ENCODE assay signal across 2 cellular contexts in the genomic region with DNA sequence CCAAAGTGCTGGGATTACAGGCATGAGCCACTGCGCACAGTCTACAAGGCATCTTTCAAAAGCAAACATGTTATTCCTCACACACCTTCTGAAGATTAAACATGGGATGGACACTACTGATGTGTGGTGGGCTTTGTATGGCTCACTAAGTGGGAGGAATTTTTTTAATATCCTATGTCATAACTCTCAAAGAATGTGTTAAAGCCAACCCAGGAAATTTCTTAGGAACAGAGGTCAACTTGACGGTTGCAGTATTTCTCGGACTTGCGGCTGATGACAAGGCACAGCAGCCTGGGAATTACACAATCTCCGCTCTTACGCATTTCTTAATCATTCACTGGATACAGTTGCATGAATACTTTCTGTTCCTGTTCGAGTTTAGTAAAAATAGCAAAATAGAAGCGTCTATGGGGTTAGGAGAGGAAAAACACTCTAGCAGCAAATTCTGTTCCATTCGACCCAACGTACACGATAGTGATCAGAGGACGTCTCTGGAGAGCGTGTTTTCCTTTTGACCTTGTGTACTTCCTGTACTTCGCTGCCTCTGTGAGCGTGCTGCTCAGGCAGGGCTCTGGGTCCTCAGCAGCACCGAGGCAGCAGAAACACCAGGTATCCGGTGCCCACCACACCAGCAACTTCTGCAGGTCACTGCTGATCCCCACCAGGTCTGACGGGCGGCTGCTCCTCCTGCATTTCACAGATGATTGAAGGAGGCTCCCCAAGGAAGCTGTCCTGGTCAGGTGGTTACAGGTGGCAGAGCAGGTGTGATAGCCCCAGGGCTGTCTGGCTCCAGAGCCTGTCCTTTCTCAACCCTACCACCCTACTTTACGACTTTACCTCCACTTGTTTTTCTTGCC.
TF ChIP-seq lines count a peak whose summit lies in the region.

No MANE protein-coding gene starts in this region.

TF ChIP-seq in SK-N-SH, 30 proteins besides CTCF, POLR2A, EP300 and RAD21 (continued from another document):
- TF ChIP-seq JUND (IDR thresholded peaks at IDR 0.05) (0 out of 2 replicates have a peak, but pooled peaks have one; percentile 9), NRF1 (IDR thresholded peaks at IDR 0.05; ENCODE audit: low read depth, low read length) (no peak), FOSL2 (IDR thresholded peaks at IDR 0.05; ENCODE audit: borderline replicate concordance, low read depth) (0 out of 2 replicates have a peak, but pooled peaks have one; percentile 26)

TF ChIP-seq in HepG2, 621 proteins besides CTCF, POLR2A, EP300 and RAD21 (continued from another document and continues in another):
- TF ChIP-seq, protein P1, sequence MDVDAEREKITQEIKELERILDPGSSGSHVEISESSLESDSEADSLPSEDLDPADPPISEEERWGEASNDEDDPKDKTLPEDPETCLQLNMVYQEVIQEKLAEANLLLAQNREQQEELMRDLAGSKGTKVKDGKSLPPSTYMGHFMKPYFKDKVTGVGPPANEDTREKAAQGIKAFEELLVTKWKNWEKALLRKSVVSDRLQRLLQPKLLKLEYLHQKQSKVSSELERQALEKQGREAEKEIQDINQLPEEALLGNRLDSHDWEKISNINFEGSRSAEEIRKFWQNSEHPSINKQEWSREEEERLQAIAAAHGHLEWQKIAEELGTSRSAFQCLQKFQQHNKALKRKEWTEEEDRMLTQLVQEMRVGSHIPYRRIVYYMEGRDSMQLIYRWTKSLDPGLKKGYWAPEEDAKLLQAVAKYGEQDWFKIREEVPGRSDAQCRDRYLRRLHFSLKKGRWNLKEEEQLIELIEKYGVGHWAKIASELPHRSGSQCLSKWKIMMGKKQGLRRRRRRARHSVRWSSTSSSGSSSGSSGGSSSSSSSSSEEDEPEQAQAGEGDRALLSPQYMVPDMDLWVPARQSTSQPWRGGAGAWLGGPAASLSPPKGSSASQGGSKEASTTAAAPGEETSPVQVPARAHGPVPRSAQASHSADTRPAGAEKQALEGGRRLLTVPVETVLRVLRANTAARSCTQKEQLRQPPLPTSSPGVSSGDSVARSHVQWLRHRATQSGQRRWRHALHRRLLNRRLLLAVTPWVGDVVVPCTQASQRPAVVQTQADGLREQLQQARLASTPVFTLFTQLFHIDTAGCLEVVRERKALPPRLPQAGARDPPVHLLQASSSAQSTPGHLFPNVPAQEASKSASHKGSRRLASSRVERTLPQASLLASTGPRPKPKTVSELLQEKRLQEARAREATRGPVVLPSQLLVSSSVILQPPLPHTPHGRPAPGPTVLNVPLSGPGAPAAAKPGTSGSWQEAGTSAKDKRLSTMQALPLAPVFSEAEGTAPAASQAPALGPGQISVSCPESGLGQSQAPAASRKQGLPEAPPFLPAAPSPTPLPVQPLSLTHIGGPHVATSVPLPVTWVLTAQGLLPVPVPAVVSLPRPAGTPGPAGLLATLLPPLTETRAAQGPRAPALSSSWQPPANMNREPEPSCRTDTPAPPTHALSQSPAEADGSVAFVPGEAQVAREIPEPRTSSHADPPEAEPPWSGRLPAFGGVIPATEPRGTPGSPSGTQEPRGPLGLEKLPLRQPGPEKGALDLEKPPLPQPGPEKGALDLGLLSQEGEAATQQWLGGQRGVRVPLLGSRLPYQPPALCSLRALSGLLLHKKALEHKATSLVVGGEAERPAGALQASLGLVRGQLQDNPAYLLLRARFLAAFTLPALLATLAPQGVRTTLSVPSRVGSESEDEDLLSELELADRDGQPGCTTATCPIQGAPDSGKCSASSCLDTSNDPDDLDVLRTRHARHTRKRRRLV (CRISPR knock-in tag; IDR thresholded peaks at IDR 0.05): no peak
- TF ChIP-seq ZSCAN25 (CRISPR knock-in tag; IDR thresholded peaks at IDR 0.05): no peak
- 0 out of 2 replicates have a peak, but pooled peaks have one; percentile 39 for TF ChIP-seq KDM3A (CRISPR knock-in tag; IDR thresholded peaks at IDR 0.05; ENCODE audit: low read depth)
- TF ChIP-seq BCL6 (CRISPR knock-in tag; IDR thresholded peaks at IDR 0.05): peak; percentile 20
- TF ChIP-seq AHR (CRISPR knock-in tag; IDR thresholded peaks at IDR 0.05): no peak
- TF ChIP-seq KAT8 (CRISPR knock-in tag; IDR thresholded peaks at IDR 0.05): 0 out of 2 replicates have a peak, but pooled peaks have one; percentile 40
- TF ChIP-seq PHF21A (CRISPR knock-in tag; IDR thresholded peaks at IDR 0.05): 0 out of 2 replicates have a peak, but pooled peaks have one; percentile 30
- TF ChIP-seq, protein P2, sequence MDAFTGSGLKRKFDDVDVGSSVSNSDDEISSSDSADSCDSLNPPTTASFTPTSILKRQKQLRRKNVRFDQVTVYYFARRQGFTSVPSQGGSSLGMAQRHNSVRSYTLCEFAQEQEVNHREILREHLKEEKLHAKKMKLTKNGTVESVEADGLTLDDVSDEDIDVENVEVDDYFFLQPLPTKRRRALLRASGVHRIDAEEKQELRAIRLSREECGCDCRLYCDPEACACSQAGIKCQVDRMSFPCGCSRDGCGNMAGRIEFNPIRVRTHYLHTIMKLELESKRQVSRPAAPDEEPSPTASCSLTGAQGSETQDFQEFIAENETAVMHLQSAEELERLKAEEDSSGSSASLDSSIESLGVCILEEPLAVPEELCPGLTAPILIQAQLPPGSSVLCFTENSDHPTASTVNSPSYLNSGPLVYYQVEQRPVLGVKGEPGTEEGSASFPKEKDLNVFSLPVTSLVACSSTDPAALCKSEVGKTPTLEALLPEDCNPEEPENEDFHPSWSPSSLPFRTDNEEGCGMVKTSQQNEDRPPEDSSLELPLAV (CRISPR knock-in tag; conservative IDR thresholded peaks at IDR 0.05; ENCODE audit: low read depth): no peak
- TF ChIP-seq ATAD3A (CRISPR knock-in tag; IDR thresholded peaks at IDR 0.05): no peak
- TF ChIP-seq RBM39 (IDR thresholded peaks at IDR 0.05; ENCODE audit: low read depth, low read length, poor library complexity, severe bottlenecking): no peak
- TF ChIP-seq, protein P3, sequence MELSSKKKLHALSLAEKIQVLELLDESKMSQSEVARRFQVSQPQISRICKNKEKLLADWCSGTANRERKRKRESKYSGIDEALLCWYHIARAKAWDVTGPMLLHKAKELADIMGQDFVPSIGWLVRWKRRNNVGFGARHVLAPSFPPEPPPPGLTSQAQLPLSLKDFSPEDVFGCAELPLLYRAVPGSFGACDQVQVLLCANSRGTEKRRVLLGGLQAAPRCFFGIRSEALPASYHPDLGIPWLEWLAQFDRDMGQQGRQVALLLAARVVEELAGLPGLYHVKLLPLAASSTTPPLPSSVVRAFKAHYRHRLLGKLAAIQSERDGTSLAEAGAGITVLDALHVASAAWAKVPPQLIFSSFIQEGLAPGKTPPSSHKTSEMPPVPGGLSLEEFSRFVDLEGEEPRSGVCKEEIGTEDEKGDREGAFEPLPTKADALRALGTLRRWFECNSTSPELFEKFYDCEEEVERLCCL (CRISPR knock-in tag; IDR thresholded peaks at IDR 0.05; ENCODE audit: borderline replicate concordance): no peak
- TF ChIP-seq ZNF138 (CRISPR knock-in tag; IDR thresholded peaks at IDR 0.05; ENCODE audit: low read depth): no peak
- TF ChIP-seq, protein P4, sequence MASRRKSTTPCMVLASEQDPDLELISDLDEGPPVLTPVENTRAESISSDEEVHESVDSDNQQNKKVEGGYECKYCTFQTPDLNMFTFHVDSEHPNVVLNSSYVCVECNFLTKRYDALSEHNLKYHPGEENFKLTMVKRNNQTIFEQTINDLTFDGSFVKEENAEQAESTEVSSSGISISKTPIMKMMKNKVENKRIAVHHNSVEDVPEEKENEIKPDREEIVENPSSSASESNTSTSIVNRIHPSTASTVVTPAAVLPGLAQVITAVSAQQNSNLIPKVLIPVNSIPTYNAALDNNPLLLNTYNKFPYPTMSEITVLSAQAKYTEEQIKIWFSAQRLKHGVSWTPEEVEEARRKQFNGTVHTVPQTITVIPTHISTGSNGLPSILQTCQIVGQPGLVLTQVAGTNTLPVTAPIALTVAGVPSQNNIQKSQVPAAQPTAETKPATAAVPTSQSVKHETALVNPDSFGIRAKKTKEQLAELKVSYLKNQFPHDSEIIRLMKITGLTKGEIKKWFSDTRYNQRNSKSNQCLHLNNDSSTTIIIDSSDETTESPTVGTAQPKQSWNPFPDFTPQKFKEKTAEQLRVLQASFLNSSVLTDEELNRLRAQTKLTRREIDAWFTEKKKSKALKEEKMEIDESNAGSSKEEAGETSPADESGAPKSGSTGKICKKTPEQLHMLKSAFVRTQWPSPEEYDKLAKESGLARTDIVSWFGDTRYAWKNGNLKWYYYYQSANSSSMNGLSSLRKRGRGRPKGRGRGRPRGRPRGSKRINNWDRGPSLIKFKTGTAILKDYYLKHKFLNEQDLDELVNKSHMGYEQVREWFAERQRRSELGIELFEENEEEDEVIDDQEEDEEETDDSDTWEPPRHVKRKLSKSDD (CRISPR knock-in tag; IDR thresholded peaks at IDR 0.05; ENCODE audit: low read depth): no peak
- no peak for TF ChIP-seq ZNF781 (CRISPR knock-in tag; IDR thresholded peaks at IDR 0.05; ENCODE audit: borderline replicate concordance, not compliant biosample characterization)
- TF ChIP-seq MED1 (CRISPR knock-in tag; IDR thresholded peaks at IDR 0.05): peak; percentile 34; the same call in 1 of the 2 replicates
- peak in 1 of 2 experiments; percentile 6; a peak in 1 of 4 replicates for TF ChIP-seq NR2F1 (CRISPR knock-in tag; IDR thresholded peaks at IDR 0.05)
- TF ChIP-seq, protein P5, sequence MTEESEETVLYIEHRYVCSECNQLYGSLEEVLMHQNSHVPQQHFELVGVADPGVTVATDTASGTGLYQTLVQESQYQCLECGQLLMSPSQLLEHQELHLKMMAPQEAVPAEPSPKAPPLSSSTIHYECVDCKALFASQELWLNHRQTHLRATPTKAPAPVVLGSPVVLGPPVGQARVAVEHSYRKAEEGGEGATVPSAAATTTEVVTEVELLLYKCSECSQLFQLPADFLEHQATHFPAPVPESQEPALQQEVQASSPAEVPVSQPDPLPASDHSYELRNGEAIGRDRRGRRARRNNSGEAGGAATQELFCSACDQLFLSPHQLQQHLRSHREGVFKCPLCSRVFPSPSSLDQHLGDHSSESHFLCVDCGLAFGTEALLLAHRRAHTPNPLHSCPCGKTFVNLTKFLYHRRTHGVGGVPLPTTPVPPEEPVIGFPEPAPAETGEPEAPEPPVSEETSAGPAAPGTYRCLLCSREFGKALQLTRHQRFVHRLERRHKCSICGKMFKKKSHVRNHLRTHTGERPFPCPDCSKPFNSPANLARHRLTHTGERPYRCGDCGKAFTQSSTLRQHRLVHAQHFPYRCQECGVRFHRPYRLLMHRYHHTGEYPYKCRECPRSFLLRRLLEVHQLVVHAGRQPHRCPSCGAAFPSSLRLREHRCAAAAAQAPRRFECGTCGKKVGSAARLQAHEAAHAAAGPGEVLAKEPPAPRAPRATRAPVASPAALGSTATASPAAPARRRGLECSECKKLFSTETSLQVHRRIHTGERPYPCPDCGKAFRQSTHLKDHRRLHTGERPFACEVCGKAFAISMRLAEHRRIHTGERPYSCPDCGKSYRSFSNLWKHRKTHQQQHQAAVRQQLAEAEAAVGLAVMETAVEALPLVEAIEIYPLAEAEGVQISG (CRISPR knock-in tag; IDR thresholded peaks at IDR 0.05): 0 out of 2 replicates have a peak, but pooled peaks have one; percentile 10
- no peak for TF ChIP-seq KLF12 (CRISPR knock-in tag; IDR thresholded peaks at IDR 0.05; ENCODE audit: borderline replicate concordance)
- TF ChIP-seq ZNF33A (CRISPR knock-in tag; IDR thresholded peaks at IDR 0.05; ENCODE audit: borderline replicate concordance): no peak
- TF ChIP-seq, protein P6, sequence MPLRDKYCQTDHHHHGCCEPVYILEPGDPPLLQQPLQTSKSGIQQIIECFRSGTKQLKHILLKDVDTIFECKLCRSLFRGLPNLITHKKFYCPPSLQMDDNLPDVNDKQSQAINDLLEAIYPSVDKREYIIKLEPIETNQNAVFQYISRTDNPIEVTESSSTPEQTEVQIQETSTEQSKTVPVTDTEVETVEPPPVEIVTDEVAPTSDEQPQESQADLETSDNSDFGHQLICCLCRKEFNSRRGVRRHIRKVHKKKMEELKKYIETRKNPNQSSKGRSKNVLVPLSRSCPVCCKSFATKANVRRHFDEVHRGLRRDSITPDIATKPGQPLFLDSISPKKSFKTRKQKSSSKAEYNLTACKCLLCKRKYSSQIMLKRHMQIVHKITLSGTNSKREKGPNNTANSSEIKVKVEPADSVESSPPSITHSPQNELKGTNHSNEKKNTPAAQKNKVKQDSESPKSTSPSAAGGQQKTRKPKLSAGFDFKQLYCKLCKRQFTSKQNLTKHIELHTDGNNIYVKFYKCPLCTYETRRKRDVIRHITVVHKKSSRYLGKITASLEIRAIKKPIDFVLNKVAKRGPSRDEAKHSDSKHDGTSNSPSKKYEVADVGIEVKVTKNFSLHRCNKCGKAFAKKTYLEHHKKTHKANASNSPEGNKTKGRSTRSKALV (CRISPR knock-in tag; IDR thresholded peaks at IDR 0.05): peak; percentile 49; the same call in 1 of the 2 replicates
- no peak for TF ChIP-seq ZNF234 (CRISPR knock-in tag; conservative IDR thresholded peaks at IDR 0.05)
- TF ChIP-seq ETV6 (CRISPR knock-in tag; conservative IDR thresholded peaks at IDR 0.05): no peak
- no peak for TF ChIP-seq MAF1 (CRISPR knock-in tag; IDR thresholded peaks at IDR 0.05; ENCODE audit: borderline replicate concordance)
- TF ChIP-seq, protein P7, sequence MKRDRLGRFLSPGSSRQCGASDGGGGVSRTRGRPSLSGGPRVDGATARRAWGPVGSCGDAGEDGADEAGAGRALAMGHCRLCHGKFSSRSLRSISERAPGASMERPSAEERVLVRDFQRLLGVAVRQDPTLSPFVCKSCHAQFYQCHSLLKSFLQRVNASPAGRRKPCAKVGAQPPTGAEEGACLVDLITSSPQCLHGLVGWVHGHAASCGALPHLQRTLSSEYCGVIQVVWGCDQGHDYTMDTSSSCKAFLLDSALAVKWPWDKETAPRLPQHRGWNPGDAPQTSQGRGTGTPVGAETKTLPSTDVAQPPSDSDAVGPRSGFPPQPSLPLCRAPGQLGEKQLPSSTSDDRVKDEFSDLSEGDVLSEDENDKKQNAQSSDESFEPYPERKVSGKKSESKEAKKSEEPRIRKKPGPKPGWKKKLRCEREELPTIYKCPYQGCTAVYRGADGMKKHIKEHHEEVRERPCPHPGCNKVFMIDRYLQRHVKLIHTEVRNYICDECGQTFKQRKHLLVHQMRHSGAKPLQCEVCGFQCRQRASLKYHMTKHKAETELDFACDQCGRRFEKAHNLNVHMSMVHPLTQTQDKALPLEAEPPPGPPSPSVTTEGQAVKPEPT (CRISPR knock-in tag; IDR thresholded peaks at IDR 0.05; ENCODE audit: low read depth): 0 out of 2 replicates have a peak, but pooled peaks have one; percentile 28
- TF ChIP-seq FOSL2 (CRISPR knock-in tag; IDR thresholded peaks at IDR 0.05): peak; percentile 53; the same call in 1 of the 2 replicates
- TF ChIP-seq, protein P8, sequence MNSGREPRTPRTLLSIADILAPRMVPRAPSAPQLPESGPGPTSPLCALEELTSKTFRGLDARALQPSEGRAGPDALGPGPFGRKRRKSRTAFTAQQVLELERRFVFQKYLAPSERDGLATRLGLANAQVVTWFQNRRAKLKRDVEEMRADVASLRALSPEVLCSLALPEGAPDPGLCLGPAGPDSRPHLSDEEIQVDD (CRISPR knock-in tag; IDR thresholded peaks at IDR 0.05; ENCODE audit: borderline replicate concordance): no peak
- TF ChIP-seq, protein P9, sequence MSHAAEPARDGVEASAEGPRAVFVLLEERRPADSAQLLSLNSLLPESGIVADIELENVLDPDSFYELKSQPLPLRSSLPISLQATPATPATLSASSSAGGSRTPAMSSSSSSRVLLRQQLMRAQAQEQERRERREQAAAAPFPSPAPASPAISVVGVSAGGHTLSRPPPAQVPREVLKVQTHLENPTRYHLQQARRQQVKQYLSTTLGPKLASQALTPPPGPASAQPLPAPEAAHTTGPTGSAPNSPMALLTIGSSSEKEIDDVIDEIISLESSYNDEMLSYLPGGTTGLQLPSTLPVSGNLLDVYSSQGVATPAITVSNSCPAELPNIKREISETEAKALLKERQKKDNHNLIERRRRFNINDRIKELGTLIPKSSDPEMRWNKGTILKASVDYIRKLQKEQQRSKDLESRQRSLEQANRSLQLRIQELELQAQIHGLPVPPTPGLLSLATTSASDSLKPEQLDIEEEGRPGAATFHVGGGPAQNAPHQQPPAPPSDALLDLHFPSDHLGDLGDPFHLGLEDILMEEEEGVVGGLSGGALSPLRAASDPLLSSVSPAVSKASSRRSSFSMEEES (CRISPR knock-in tag; IDR thresholded peaks at IDR 0.05): no peak
- TF ChIP-seq HOXA3 (CRISPR knock-in tag; IDR thresholded peaks at IDR 0.05): peak; percentile 47
- TF ChIP-seq NAIF1 (CRISPR knock-in tag; IDR thresholded peaks at IDR 0.05; ENCODE audit: borderline replicate concordance): 0 out of 2 replicates have a peak, but pooled peaks have one; percentile 14
